8 cellular contexts compared by ENCODE assay signal in genomic region chr2:216694201-216694825, GRCh38. TPM values are rescaled to one million over a fixed set of nuclear protein-coding genes. Genes with fewer than 3 reads are reported as not detected.
DNase-seq lines count a peak whose midpoint lies in the region; ATAC-seq and TF ChIP-seq lines count a peak whose summit lies in the region.

No MANE protein-coding gene starts in this region.

- H3K36me3 ChIP-seq in SK-N-MC (ENCODE audit: insufficient read depth, low read length) (no peaks in the 10 kb centered on the region), OCI-LY7 (ENCODE audit: insufficient read depth, low read length) (no peaks in the 10 kb centered on the region)

- H3K9me2 ChIP-seq in OCI-LY7 (ENCODE audit: insufficient read depth, low read length) = no peaks in the 10 kb centered on the region

- CTCF ChIA-PET in OCI-LY7 (lab: Charles Lee; ENCODE audit: unreplicated experiment) = interaction anchor here (0.6 to 0.7 kb wide), 2 partner anchors 203 to 362 kb away, joined by 3 to 9 read pairs; no protein-coding TSS in a partner anchor

- H3K79me2 ChIP-seq in OCI-LY7 (ENCODE audit: insufficient read depth, low read depth, low read length) = no peaks in the 10 kb centered on the region

- H2AFZ ChIP-seq in OCI-LY7 (ENCODE audit: low read length) = no peak overlapping the region

- POLR2A ChIA-PET in OCI-LY7 (lab: Charles Lee) = interaction anchor here (0.6 kb wide), 1 partner anchor 165 kb away, joined by 3 read pairs; no protein-coding TSS in a partner anchor

- DNase-seq in activated CD4-positive, alpha-beta T cell treated with anti-CD3 and anti-CD28 coated beads for 4 hours = peak; percentile 11 to 13
- no peak for DNase-seq in activated CD4-positive, alpha-beta T cell treated with anti-CD3 and anti-CD28 coated beads for 1 hour
- DNase-seq in SK-N-MC (ENCODE audit: low read depth, low spot score) = no peak
- peak; percentile 50 for DNase-seq in choroid plexus epithelial cell (ENCODE audit: low read depth)
- no peak for DNase-seq in left colon
- DNase-seq in stimulated activated CD4-positive, alpha-beta T cell treated with anti-CD3 and anti-CD28 coated beads, Interleukin-2, amount 100 ng/mL, for 4 hours (ENCODE audit: low read depth) = peak; percentile 16
- DNase-seq in OCI-LY7 (ENCODE audit: low spot score) = no peak

- no peaks in the 10 kb centered on the region for H4K20me1 ChIP-seq in OCI-LY7 (ENCODE audit: insufficient read depth, low read length)

- ATAC-seq in left colon (peak; percentile 34), GM18517 (IDR thresholded peaks at IDR 0.05; ENCODE audit: unreplicated experiment) (no peak)

- no peak overlapping the region for H3K4me2 ChIP-seq in OCI-LY7 (ENCODE audit: low read length)

- H3K4me3 ChIP-seq in SK-N-MC = peak overlapping the region; percentile 88
- peak overlapping the region; percentile 73 for H3K4me3 ChIP-seq in choroid plexus epithelial cell (ENCODE audit: low read depth, low read length)
- no peak overlapping the region for H3K4me3 ChIP-seq in OCI-LY7 (ENCODE audit: low read depth, low read length, poor library complexity, severe bottlenecking)

- no TSS peak for BruUV-seq in OCI-LY7 (replicated peaks; lab: Mats Ljungman, UMichigan)

- peak overlapping the region; percentile 37 for H3K9ac ChIP-seq in SK-N-MC (ENCODE audit: insufficient read length)

- TF ChIP-seq CTCF in choroid plexus epithelial cell (conservative IDR thresholded peaks at IDR 0.05; ENCODE audit: low read depth, low read length) = no peak
- TF ChIP-seq CTCF in OCI-LY7 (conservative IDR thresholded peaks at IDR 0.05; ENCODE audit: low read length) = no peak

- H3K27ac ChIP-seq in SK-N-MC (no peak overlapping the region), OCI-LY7 (ENCODE audit: low read depth, low read length, poor library complexity, severe bottlenecking) (no peak overlapping the region)

- intact Hi-C loops in left colon (cut with DNase I, micrococcal nuclease) = loop anchor here in 1 of 2 donors (10.0 kb wide), 1 partner anchor 470 kb away; no protein-coding TSS in a partner anchor
- intact Hi-C loops in OCI-LY7 (cut with micrococcal nuclease; ENCODE audit: unreplicated experiment) = no loop called here

- H3K4me1 ChIP-seq in OCI-LY7 (ENCODE audit: insufficient read depth, low read length, poor library complexity, severe bottlenecking) = no peaks in the 10 kb centered on the region

- no peaks in the 10 kb centered on the region for H3K9me3 ChIP-seq in SK-N-MC (ENCODE audit: low read depth, low read length)
- no peaks in the 10 kb centered on the region for H3K9me3 ChIP-seq in OCI-LY7 (ENCODE audit: low read length)

RNA-seq across cellular contexts. Expression of gene IGFBP5, which starts 1.0 kb away (rescaled TPM):
- total RNA-seq in left colon (100 to 1,000 TPM in 1 of 2 donors, 10 to 100 TPM in 1; 40.0 to 135 TPM), OCI-LY7 (2022) (not detected in 2 replicates)
- not detected in 2 replicates for total RNA-seq in OCI-LY7 (2014; rRNA removed; shearing (Covaris generic))

Comparison
In these comparisons a context has a peak if more than half of its experiments do, and no peak if none do; other contexts are left out.
1. DNase-seq: peak in activated CD4-positive, alpha-beta T cell treated with anti-CD3 and anti-CD28 coated beads for 4 hours (2 of 2), choroid plexus epithelial cell (single experiment) and stimulated activated CD4-positive, alpha-beta T cell treated with anti-CD3 and anti-CD28 coated beads, Interleukin-2, amount 100 ng/mL, for 4 hours (single experiment); none in activated CD4-positive, alpha-beta T cell treated with anti-CD3 and anti-CD28 coated beads for 1 hour (single experiment), SK-N-MC (single experiment), left colon (0 of 2) and OCI-LY7 (single experiment).
2. RNA of gene IGFBP5, which starts 1.0 kb away (total RNA-seq): 40.0 to 135 TPM in left colon; not detected in OCI-LY7; every median in the first group is over 10 times any median in the second.